In the genomic region with DNA sequence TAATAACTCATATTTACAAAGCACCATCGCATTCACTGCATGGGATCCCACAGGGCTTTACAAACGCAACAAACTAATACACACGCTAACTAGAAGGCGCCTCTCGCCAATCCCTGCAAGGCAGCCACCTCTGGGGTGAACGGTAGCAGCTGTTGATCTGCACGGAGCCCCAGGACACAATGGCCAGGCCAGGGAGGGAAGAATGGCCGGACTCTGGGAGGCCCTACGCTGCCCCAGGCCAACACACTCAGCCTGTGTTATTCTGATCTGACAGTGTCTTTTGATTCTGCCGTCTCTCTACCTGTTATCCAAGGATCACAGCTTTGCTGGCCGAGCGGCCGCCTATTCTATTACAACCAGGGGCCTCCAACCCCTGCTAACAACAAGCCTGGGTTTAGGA, we compare ENCODE assay signal across 32 cellular contexts. TPM values are rescaled to one million over a fixed set of nuclear protein-coding genes. Genes with fewer than 3 reads are reported as not detected.
"Had no signal": no experiment of that assay in that cellular context is flagged by ENCODE, and none has a peak within 500 bp of the region (broad histone marks: within the 10 kb centered on the region; RNA-seq: fewer than 3 reads in every experiment).

No MANE protein-coding gene starts in this region.

- H3K4me3 Mint-ChIP-seq: activated B cell treated with CpG ODN at 0.5 μM for 24 hours; activated CD8-positive, alpha-beta T cell treated with anti-CD3 and anti-CD28 coated beads for 36 hours; activated naive CD4-positive, alpha-beta T cell treated with anti-CD3 and anti-CD28 coated beads, Interleukin-2, amount 50 U/mL, for 24 hours; activated naive CD8-positive, alpha-beta T cell treated with anti-CD3 and anti-CD28 coated beads for 36 hours; activated naive CD8-positive, alpha-beta T cell treated with anti-CD3 and anti-CD28 coated beads, Interleukin-2, amount 50 U/mL, for 24 hours; activated T-cell treated with anti-CD3 and anti-CD28 coated beads, Interleukin-2, amount 50 U/mL, for 4 hours; activated T-helper 17 cell treated with anti-CD3 and anti-CD28 coated beads, Interleukin-2, amount 50 U/mL, for 72 hours; T-helper 17 cell; T-helper 2 cell treated with Interferon-gamma antibody and Interleukin-4, amounts not matched to agents 5 μg/mL and 100 μg/mL, for 36 hours had no signal

- H3K9me3 Mint-ChIP-seq: activated B cell treated with CpG ODN at 0.5 μM for 24 hours; activated CD8-positive, alpha-beta T cell treated with anti-CD3 and anti-CD28 coated beads for 36 hours; activated naive CD4-positive, alpha-beta T cell treated with anti-CD3 and anti-CD28 coated beads, Interleukin-2, amount 50 U/mL, for 24 hours; activated naive CD8-positive, alpha-beta T cell treated with anti-CD3 and anti-CD28 coated beads for 36 hours; activated naive CD8-positive, alpha-beta T cell treated with anti-CD3 and anti-CD28 coated beads, Interleukin-2, amount 50 U/mL, for 24 hours; activated T-cell treated with anti-CD3 and anti-CD28 coated beads, Interleukin-2, amount 50 U/mL, for 4 hours; activated T-helper 17 cell treated with anti-CD3 and anti-CD28 coated beads, Interleukin-2, amount 50 U/mL, for 72 hours; T-helper 2 cell treated with Interferon-gamma antibody and Interleukin-4, amounts not matched to agents 5 μg/mL and 100 μg/mL, for 36 hours had no signal

- H3K4me1 ChIP-seq: adrenal gland had no signal

- H3K27ac ChIP-seq: adrenal gland, body of pancreas, heart left ventricle, WERI-Rb-1 had no signal

- H3K36me3 ChIP-seq: adrenal gland, WERI-Rb-1 had no signal

- H3K9me3 ChIP-seq: adrenal gland, body of pancreas, heart left ventricle had no signal

- H3K4me1 Mint-ChIP-seq: activated B cell treated with CpG ODN at 0.5 μM for 24 hours; activated naive CD8-positive, alpha-beta T cell treated with anti-CD3 and anti-CD28 coated beads, Interleukin-2, amount 50 U/mL, for 24 hours; activated T-helper 17 cell treated with anti-CD3 and anti-CD28 coated beads, Interleukin-2, amount 50 U/mL, for 72 hours; T-helper 17 cell had no signal

- H3K4me3 ChIP-seq: adrenal gland, body of pancreas, heart left ventricle had no signal

- H3K27ac Mint-ChIP-seq: activated B cell treated with CpG ODN at 0.5 μM for 24 hours; activated CD8-positive, alpha-beta T cell treated with anti-CD3 and anti-CD28 coated beads for 36 hours; activated naive CD4-positive, alpha-beta T cell treated with anti-CD3 and anti-CD28 coated beads, Interleukin-2, amount 50 U/mL, for 24 hours; activated naive CD8-positive, alpha-beta T cell treated with anti-CD3 and anti-CD28 coated beads for 36 hours; activated naive CD8-positive, alpha-beta T cell treated with anti-CD3 and anti-CD28 coated beads, Interleukin-2, amount 50 U/mL, for 24 hours; activated T-helper 17 cell treated with anti-CD3 and anti-CD28 coated beads, Interleukin-2, amount 50 U/mL, for 72 hours; T-helper 17 cell; T-helper 2 cell treated with Interferon-gamma antibody and Interleukin-4, amounts not matched to agents 5 μg/mL and 100 μg/mL, for 36 hours had no signal

- H3K36me3 Mint-ChIP-seq: activated naive CD8-positive, alpha-beta T cell treated with anti-CD3 and anti-CD28 coated beads for 36 hours had no signal

- ATAC-seq: activated CD4-positive, CD25-positive, alpha-beta regulatory T cell treated with anti-CD3 and anti-CD28 coated beads, Interleukin-2, amount 50 U/mL, for 24 hours; activated CD8-positive, alpha-beta T cell treated with anti-CD3 and anti-CD28 coated beads for 36 hours; activated naive CD8-positive, alpha-beta T cell treated with anti-CD3 and anti-CD28 coated beads, Interleukin-2, amount 50 U/mL, for 24 hours; activated T-cell treated with anti-CD3 and anti-CD28 coated beads, Interleukin-2, amount 50 U/mL, for 4 hours; activated T-helper 17 cell treated with anti-CD3 and anti-CD28 coated beads, Interleukin-2, amount 50 U/mL, for 72 hours; body of pancreas; esophagus mucosa; heart left ventricle; T-helper 17 cell had no signal

- H3K27me3 ChIP-seq: body of pancreas had no signal

- DNase-seq: activated B cell treated with CpG ODN at 0.5 μM for 24 hours; activated CD4-positive, alpha-beta T cell treated with anti-CD3 and anti-CD28 coated beads for 48 hours; activated CD4-positive, alpha-beta T cell treated with anti-CD3 and anti-CD28 coated beads, Interleukin-2, amount 50 U/mL, for 1 hour; activated CD4-positive, alpha-beta T cell treated with anti-CD3 and anti-CD28 coated beads, Interleukin-2, amount 50 U/mL, for 48 hours; activated CD8-positive, alpha-beta memory T cell treated with anti-CD3 and anti-CD28 coated beads for 24 hours; activated CD8-positive, alpha-beta T cell treated with anti-CD3 and anti-CD28 coated beads for 36 hours; activated effector memory CD4-positive, alpha-beta T cell treated with Interleukin-2 at 50 U/mL for 16 hours; activated gamma-delta T cell treated with Interleukin-2 at 50 U/mL for 16 hours; activated naive CD4-positive, alpha-beta T cell treated with Interleukin-2 at 50 U/mL for 16 hours; activated naive CD8-positive, alpha-beta T cell treated with anti-CD3 and anti-CD28 coated beads for 36 hours; activated naive CD8-positive, alpha-beta T cell treated with anti-CD3 and anti-CD28 coated beads, Interleukin-2, amount 50 U/mL, for 24 hours; activated T-cell treated with anti-CD3 and anti-CD28 coated beads, Interleukin-2, amount 50 U/mL, for 4 hours; adrenal gland; amygdala; aorta; body of pancreas; caudate nucleus; cortex of kidney; dermis blood vessel endothelial cell; effector CD8-positive, alpha-beta T cell; foreskin fibroblast; glutamatergic neuron; heart left ventricle; T-helper 1 cell; T-helper 17 cell; T1000; WERI-Rb-1 had no signal

RNA-seq across cellular contexts. Expression of a gene that starts 41.8 kb away (rescaled TPM):
- polyA plus RNA-seq: aorta had no signal
